In the genomic region with DNA sequence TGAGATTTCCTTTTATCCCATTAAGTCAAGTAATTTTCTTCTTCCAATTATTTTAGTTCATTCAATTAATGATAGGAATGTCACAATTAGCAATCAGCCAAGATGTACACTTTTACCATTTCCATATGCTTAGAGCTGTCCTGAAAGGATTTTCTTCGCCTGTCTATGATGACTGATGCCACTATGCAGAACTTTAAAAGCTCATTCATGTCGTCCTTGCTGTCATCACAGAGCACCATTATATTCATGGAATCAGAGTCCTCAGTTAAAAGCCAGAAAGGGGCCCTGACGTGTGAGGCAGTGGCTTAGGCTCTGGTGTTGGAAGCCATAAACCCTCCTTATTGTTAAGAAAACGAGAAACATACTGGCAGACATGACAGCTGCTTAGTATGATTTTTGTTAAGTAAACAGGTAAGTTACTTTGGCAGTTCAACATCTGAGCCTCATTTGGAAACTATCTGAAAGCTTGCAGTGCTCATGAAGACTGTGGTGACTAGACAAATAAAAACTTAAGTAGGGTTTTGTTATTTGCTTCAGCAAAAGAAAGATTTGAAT, we compare ENCODE assay signal across 8 cellular contexts.
"Had no signal": no experiment of that assay in that cellular context is flagged by ENCODE, and none has a peak within 500 bp of the region (broad histone marks: within the 10 kb centered on the region; RNA-seq: fewer than 3 reads in every experiment).

No MANE protein-coding gene starts in this region.

- ATAC-seq: GM23338, HCT116, HepG2 had no signal

- H3K4me2 ChIP-seq: GM23338 had no signal

- H2AFZ ChIP-seq: GM23338 had no signal

- H3K36me3 ChIP-seq: HAP-1 had no signal

- FAIRE-seq: H1, HepG2 had no signal

- H3K9me3 ChIP-seq: HAP-1 had no signal

- DNase-seq: H7, HFFc6 had no signal

- H3K4me3 ChIP-seq: GM23338, HAP-1 had no signal

- H3K27ac ChIP-seq: HL-60 had no signal
